23 cellular contexts compared by ENCODE assay signal in the genomic region with DNA sequence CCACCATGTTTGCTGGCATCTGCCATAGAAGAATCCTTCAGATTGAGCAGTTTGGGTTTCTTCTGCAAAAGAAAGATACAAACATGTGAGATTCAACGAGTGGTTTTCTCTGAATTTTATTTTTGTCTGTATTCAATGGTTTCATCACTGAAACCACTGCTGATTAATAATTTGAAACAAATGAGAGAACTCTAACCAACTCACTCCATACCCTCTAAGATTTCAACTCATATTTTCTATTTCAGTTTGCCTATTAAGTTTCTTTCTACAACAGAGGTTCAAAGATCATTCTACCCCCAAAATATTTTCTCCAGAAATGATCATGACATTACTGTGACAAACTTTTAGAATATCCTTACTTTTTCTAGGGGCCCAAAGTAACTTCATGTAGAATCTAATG. TPM values are rescaled to one million over a fixed set of nuclear protein-coding genes. Genes with fewer than 3 reads are reported as not detected.
DNase-seq lines count a peak whose midpoint lies in the region; ATAC-seq, FAIRE-seq and TF ChIP-seq lines count a peak whose summit lies in the region.
"Had no signal": no experiment of that assay in that cellular context is flagged by ENCODE, and none has a peak within 500 bp of the region (broad histone marks: within the 10 kb centered on the region; RNA-seq: fewer than 3 reads in every experiment).

No MANE protein-coding gene starts in this region.

- WGBS in GM12878 (ENCODE audit: insufficient coverage, insufficient replicate concordance, low lambda C conversion rate, missing lambda C conversion rate), result 4% methylated on average over 1 of the region's 1 CpG

- peak; percentile 72 to 85 for ATAC-seq in activated T-cell treated with anti-CD3 and anti-CD28 coated beads, Interleukin-2, amount 50 U/mL, for 4 hours
- ATAC-seq in GM12878, result peak; percentile 51
- ATAC-seq: CD8-positive, alpha-beta T cell; HCT116; K562 had no signal

- no peaks in the 10 kb centered on the region for H3K9me3 Mint-ChIP-seq in activated T-cell treated with anti-CD3 and anti-CD28 coated beads, Interleukin-2, amount 50 U/mL, for 4 hours
- H3K9me3 Mint-ChIP-seq in activated CD4-positive, alpha-beta memory T cell treated with anti-CD3 and anti-CD28 coated beads for 36 hours, result no peaks in the 10 kb centered on the region
- H3K9me3 Mint-ChIP-seq: CD8-positive, alpha-beta T cell had no signal

- intact Hi-C loops in activated CD4-positive, alpha-beta memory T cell treated with anti-CD3 and anti-CD28 coated beads for 36 hours (cut with micrococcal nuclease), result loop anchor here (2.0 kb wide), 1 partner anchor 44 kb away; a partner anchor contains a TSS
- intact Hi-C loops in GM12878 (cut with micrococcal nuclease; ENCODE audit: unreplicated experiment), result no loop called here

- H3K27ac Mint-ChIP-seq in activated CD4-positive, alpha-beta memory T cell treated with anti-CD3 and anti-CD28 coated beads for 36 hours, result peak overlapping the region; percentile 65
- H3K27ac Mint-ChIP-seq: CD8-positive, alpha-beta T cell had no signal

- no TSS peak for BruUV-seq in GM12878 (replicated peaks; lab: Mats Ljungman, UMichigan)

- H3K4me1 Mint-ChIP-seq in activated T-cell treated with anti-CD3 and anti-CD28 coated beads, Interleukin-2, amount 50 U/mL, for 4 hours (ENCODE audit: low read depth), result peaks cover 17% of the 10 kb centered on the region
- peaks cover 55% of the 10 kb centered on the region for H3K4me1 Mint-ChIP-seq in activated CD4-positive, alpha-beta memory T cell treated with anti-CD3 and anti-CD28 coated beads for 36 hours (ENCODE audit: low read depth)

- DNase-seq in activated T-cell treated with anti-CD3 and anti-CD28 coated beads, Interleukin-2, amount 50 U/mL, for 4 hours, result no peak
- DNase-seq in activated T-cell treated with anti-CD3 and anti-CD28 coated beads, Interleukin-2, amount 50 U/mL, for 1 hour, result no peak
- no peak for DNase-seq in SK-N-MC (ENCODE audit: low read depth, low spot score)
- no peak for DNase-seq in activated CD4-positive, alpha-beta memory T cell treated with anti-CD3 and anti-CD28 coated beads for 36 hours
- DNase-seq in GM12878 (ENCODE audit: low read depth, low spot score), result no peak
- DNase-seq in NCI-H774 (lab: John Stamatoyannopoulos, UW), result no peak
- DNase-seq in NCI-H82 treated with DMSO at 0.1 percent for 48 hours (lab: John Stamatoyannopoulos, UW; ENCODE audit: unreplicated experiment), result no peak
- DNase-seq: Calu3; CD8-positive, alpha-beta T cell; DMS53; EL; GOT3; NCI-H1105; NCI-H2081; NCI-H510A; NCI-H748 treated with DMSO at 0.1 percent for 48 hours; OCI-M1; Right ventricle myocardium superior had no signal

- no peaks in the 10 kb centered on the region for H4K20me1 ChIP-seq in GM12878 (ENCODE audit: control insufficient read depth, insufficient read depth)

- H2AFZ ChIP-seq in GM12878 (ENCODE audit: control insufficient read depth, low read depth, low read length), result no peak overlapping the region

- H3K36me3 ChIP-seq in SK-N-MC (ENCODE audit: insufficient read depth, low read length), result peaks cover 90% of the 10 kb centered on the region
- peaks cover 8 to 29% of the 10 kb centered on the region in 2 experiments for H3K36me3 ChIP-seq in GM12878 (ENCODE audit: control insufficient read depth in 2 of 2, insufficient read depth in 2 of 2, low read length in 1 of 2)

- TF ChIP-seq RAD21 in GM12878 (IDR thresholded peaks at IDR 0.05; ENCODE audit: insufficient read depth, low read depth, low read length), result no peak

- no peaks in the 10 kb centered on the region; the same call in 1 of the 2 replicates for H3K79me2 ChIP-seq in GM12878 (ENCODE audit: control insufficient read depth, insufficient read depth, low read length)

- H3K9me3 ChIP-seq in SK-N-MC (ENCODE audit: low read depth, low read length) (no peaks in the 10 kb centered on the region), GM12878 (replicated peaks; ENCODE audit: control insufficient read depth, insufficient read depth, low read length) (no peaks in the 10 kb centered on the region)
- H3K9me3 ChIP-seq: BLaER1 treated with 17β-estradiol and CSF1 and Interleukin-3, amounts not matched to agents 10 nM and 100 nM had no signal

- H3K4me2 ChIP-seq in GM12878 (ENCODE audit: control insufficient read depth, insufficient read depth), result no peak overlapping the region
- H3K4me2 ChIP-seq: BLaER1 treated with 17β-estradiol and CSF1 and Interleukin-3, amounts not matched to agents 10 nM and 100 nM had no signal

- TF ChIP-seq EP300 in GM12878 (IDR thresholded peaks at IDR 0.05; ENCODE audit: borderline replicate concordance in 1 of 2, control insufficient read depth in 1 of 2, low read depth in 2 of 2, low read length in 2 of 2), result no peak

- H3K27ac ChIP-seq in SK-N-MC (0 out of 2 replicates have a peak overlapping the region, but pooled peaks have one; percentile 19), GM12878 (ENCODE audit: control insufficient read depth, insufficient read depth) (no peak overlapping the region)
- H3K27ac ChIP-seq: BLaER1 treated with 17β-estradiol and CSF1 and Interleukin-3, amounts not matched to agents 10 nM and 100 nM had no signal

- TF ChIP-seq CTCF in GM12878 (IDR thresholded peaks at IDR 0.05 in 2 of 3, conservative IDR thresholded peaks at IDR 0.05 in 1 of 3; ENCODE audit: control insufficient read depth in 2 of 3, extremely low read depth in 1 of 3, insufficient read depth in 1 of 3, low read depth in 3 of 3, low read length in 3 of 3), result no peak

- RAD21 ChIA-PET in GM12878 (lab: Charles Lee; ENCODE audit: unreplicated experiment), result no interaction called here

- H3K9ac ChIP-seq in SK-N-MC (ENCODE audit: insufficient read length), result no peak overlapping the region
- H3K9ac ChIP-seq in GM12878 (ENCODE audit: control insufficient read depth, insufficient read depth, low read length), result no peak overlapping the region
- H3K9ac ChIP-seq: BLaER1 treated with 17β-estradiol and CSF1 and Interleukin-3, amounts not matched to agents 10 nM and 100 nM had no signal

- FAIRE-seq in GM12878 (lab: Jason Lieb, UNC), result no peak
- FAIRE-seq: GM12891, GM18507, K562 had no signal

- CTCF ChIA-PET in activated CD4-positive, alpha-beta memory T cell treated with anti-CD3 and anti-CD28 coated beads for 36 hours (lab: Charles Lee), result interaction anchor here (2.7 kb wide), 1 partner anchor 39 kb away, joined by 14 read pairs; a partner anchor contains a TSS
- CTCF ChIA-PET in GM12878 (lab: Yijun Ruan, JAX), result interaction anchor here (0.7 to 2.8 kb wide), 4 partner anchors 12 to 395 kb away, joined by 3 to 9 read pairs (median 6); a partner anchor contains a TSS

- POLR2A ChIA-PET in activated CD4-positive, alpha-beta memory T cell treated with anti-CD3 and anti-CD28 coated beads for 36 hours (lab: Charles Lee), result interaction anchor here (1.0 to 1.5 kb wide), 2 partner anchors 39 to 48 kb away, joined by 3 to 5 read pairs; a partner anchor contains a TSS
- POLR2A ChIA-PET in GM12878 (lab: Charles Lee), result interaction anchor here (0.9 kb wide), 1 partner anchor 35 kb away, joined by 11 read pairs; no protein-coding TSS in a partner anchor

- H3K4me3 Mint-ChIP-seq in activated T-cell treated with anti-CD3 and anti-CD28 coated beads, Interleukin-2, amount 50 U/mL, for 4 hours, result no peak overlapping the region
- no peak overlapping the region for H3K4me3 Mint-ChIP-seq in activated CD4-positive, alpha-beta memory T cell treated with anti-CD3 and anti-CD28 coated beads for 36 hours
- H3K4me3 Mint-ChIP-seq: CD8-positive, alpha-beta T cell had no signal

- in situ Hi-C loops in GM12878 (cut with MboI), result no loop called here

- H3K4me3 ChIP-seq in SK-N-MC, result no peak overlapping the region
- H3K4me3 ChIP-seq in GM12878, result no peak overlapping the region
- H3K4me3 ChIP-seq: BLaER1 treated with 17β-estradiol and CSF1 and Interleukin-3, amounts not matched to agents 10 nM and 100 nM; K562 had no signal

- no peaks in the 10 kb centered on the region for H3K27me3 Mint-ChIP-seq in activated T-cell treated with anti-CD3 and anti-CD28 coated beads, Interleukin-2, amount 50 U/mL, for 4 hours (ENCODE audit: low read depth)
- H3K27me3 Mint-ChIP-seq in activated CD4-positive, alpha-beta memory T cell treated with anti-CD3 and anti-CD28 coated beads for 36 hours, result no peaks in the 10 kb centered on the region

- no peak for TF ChIP-seq POLR2A in GM12878 (IDR thresholded peaks at IDR 0.05; ENCODE audit: low read depth, low read length)

- H3K4me1 ChIP-seq in GM12878 (ENCODE audit: control insufficient read depth, insufficient read depth, low read length), result no peaks in the 10 kb centered on the region
- H3K4me1 ChIP-seq: BLaER1 treated with 17β-estradiol and CSF1 and Interleukin-3, amounts not matched to agents 10 nM and 100 nM had no signal

- SMC1A ChIA-PET in GM12878 (lab: Charles Lee; ENCODE audit: uncharacterized antibody, unreplicated experiment), result interaction anchor here (0.6 to 0.7 kb wide), 3 partner anchors 29 to 310 kb away, joined by 3 read pairs; no protein-coding TSS in a partner anchor

- peaks cover 38% of the 10 kb centered on the region for H3K36me3 Mint-ChIP-seq in activated T-cell treated with anti-CD3 and anti-CD28 coated beads, Interleukin-2, amount 50 U/mL, for 4 hours (ENCODE audit: insufficient read depth)
- H3K36me3 Mint-ChIP-seq in activated CD4-positive, alpha-beta memory T cell treated with anti-CD3 and anti-CD28 coated beads for 36 hours, result peaks cover 66% of the 10 kb centered on the region

- H3K27me3 ChIP-seq in GM12878 (replicated peaks in 1 of 2; ENCODE audit: control insufficient read depth in 2 of 2, insufficient read depth in 2 of 2, low read length in 1 of 2), result no peaks in the 10 kb centered on the region
- H3K27me3 ChIP-seq: BLaER1 treated with 17β-estradiol and CSF1 and Interleukin-3, amounts not matched to agents 10 nM and 100 nM had no signal

RNA-seq across cellular contexts. Expression of a gene that starts 38.7 kb away (rescaled TPM):
- 100 to 1,000 TPM; 185 to 247 (median 216) TPM for total RNA-seq in activated T-cell treated with anti-CD3 and anti-CD28 coated beads, Interleukin-2, amount 50 U/mL, for 4 hours
- total RNA-seq in activated CD4-positive, alpha-beta memory T cell treated with anti-CD3 and anti-CD28 coated beads for 36 hours, result 100 to 1,000 TPM; 177 to 192 TPM
- 567 and 636 TPM in 2 replicates for total RNA-seq in GM12878 (2013; cell fraction: nucleolus; rRNA removed)
- 54.8 and 65.0 TPM in 2 replicates for total RNA-seq in GM12878 (2014; rRNA removed)
- 26.9 and 29.2 TPM in 2 replicates for total RNA-seq in GM12878 (2014; rRNA removed; fragmentation: Illumina TruSeq; extraction: Trizol)
- 102 and 111 TPM in 2 replicates for total RNA-seq in GM12878 (2021)
- polyA plus RNA-seq in GM12878 (2011; ENCODE audit: low read depth), result 56.1 TPM
- 20.9 and 32.5 TPM in 2 replicates for polyA plus RNA-seq in GM12878 (2011; rRNA removed)
- polyA plus RNA-seq in GM12878 (2011; cell fraction: cytosol; rRNA removed), result 36.8 and 47.4 TPM in 2 replicates
- 649 and 670 TPM in 2 replicates for polyA plus RNA-seq in GM12878 (2011; cell fraction: nucleus; rRNA removed)
- 114 and 120 TPM in 2 replicates for polyA plus RNA-seq in GM12878 (2012)
- polyA plus RNA-seq in GM12878 (2014; fragmentation: Illumina TruSeq; extraction: Trizol), result 17.6 and 32.0 TPM in 2 replicates
- polyA plus RNA-seq in GM12878 (2014; fragmentation: Nextera tagmentation; extraction: Ambion mirVana), result 1 to 10 TPM; 1.4 to 4.6 TPM
- polyA plus RNA-seq in GM12878 (2014; rRNA removed), result 107 and 110 TPM in 2 replicates
- 10 to 100 TPM; 51.9 to 66.2 TPM for polyA plus RNA-seq in GM12878 (2016; fragmentation: Nextera tagmentation; extraction: Ambion mirVana)
- polyA minus RNA-seq in GM12878 (2011; rRNA and poly(A)+ RNA removed), result 35.4 and 73.6 TPM in 2 replicates
- 23.2 and 32.6 TPM in 2 replicates for polyA minus RNA-seq in GM12878 (2011; cell fraction: cytosol; rRNA and poly(A)+ RNA removed)
- 120 and 170 TPM in 2 replicates for polyA minus RNA-seq in GM12878 (2011; cell fraction: nucleus; rRNA and poly(A)+ RNA removed)

RNA-seq across cellular contexts. Expression of a gene that starts 44.4 kb away (rescaled TPM):
- 10 to 100 TPM; 77.8 to 79.2 (median 78.8) TPM for total RNA-seq in activated T-cell treated with anti-CD3 and anti-CD28 coated beads, Interleukin-2, amount 50 U/mL, for 4 hours
- total RNA-seq in activated CD4-positive, alpha-beta memory T cell treated with anti-CD3 and anti-CD28 coated beads for 36 hours, result 10 to 100 TPM; 80.1 to 83.3 TPM
- total RNA-seq in GM12878 (2013; cell fraction: nucleolus; rRNA removed), result 88.5 and 93.8 TPM in 2 replicates
- total RNA-seq in GM12878 (2014; rRNA removed), result 25.3 and 30.4 TPM in 2 replicates
- total RNA-seq in GM12878 (2014; rRNA removed; fragmentation: Illumina TruSeq; extraction: Trizol), result 24.4 and 26.4 TPM in 2 replicates
- 62.2 and 63.6 TPM in 2 replicates for total RNA-seq in GM12878 (2021)
- polyA plus RNA-seq in GM12878 (2011; ENCODE audit: low read depth), result 17.6 TPM
- polyA plus RNA-seq in GM12878 (2011; rRNA removed), result 19.6 and 30.5 TPM in 2 replicates
- polyA plus RNA-seq in GM12878 (2011; cell fraction: cytosol; rRNA removed), result 27.4 and 27.8 TPM in 2 replicates
- polyA plus RNA-seq in GM12878 (2011; cell fraction: nucleus; rRNA removed), result 30.0 and 37.1 TPM in 2 replicates
- polyA plus RNA-seq in GM12878 (2012), result 20.7 and 23.1 TPM in 2 replicates
- 28.6 and 32.6 TPM in 2 replicates for polyA plus RNA-seq in GM12878 (2014; fragmentation: Illumina TruSeq; extraction: Trizol)
- 1 to 10 TPM; 6.4 to 7.1 TPM for polyA plus RNA-seq in GM12878 (2014; fragmentation: Nextera tagmentation; extraction: Ambion mirVana)
- polyA plus RNA-seq in GM12878 (2014; rRNA removed), result 27.6 and 28.4 TPM in 2 replicates
- polyA plus RNA-seq in GM12878 (2016; fragmentation: Nextera tagmentation; extraction: Ambion mirVana), result 10 to 100 TPM; 26.4 to 30.0 TPM
- polyA minus RNA-seq in GM12878 (2011; rRNA and poly(A)+ RNA removed), result 66.3 and 75.9 TPM in 2 replicates
- 28.9 and 31.0 TPM in 2 replicates for polyA minus RNA-seq in GM12878 (2011; cell fraction: cytosol; rRNA and poly(A)+ RNA removed)
- polyA minus RNA-seq in GM12878 (2011; cell fraction: nucleus; rRNA and poly(A)+ RNA removed), result 27.4 and 47.4 TPM in 2 replicates
